ENCODE assay signal across 16 cellular contexts in genomic region chr10:8591619-8592018, GRCh38.
DNase-seq lines count a peak whose midpoint lies in the region; ATAC-seq and TF ChIP-seq lines count a peak whose summit lies in the region.
"Had no signal": no experiment of that assay in that cellular context is flagged by ENCODE, and none has a peak within 500 bp of the region (broad histone marks: within the 10 kb centered on the region; RNA-seq: fewer than 3 reads in every experiment).

No MANE protein-coding gene starts in this region.

- TF ChIP-seq CTCF in DND-41 (IDR thresholded peaks at IDR 0.05; ENCODE audit: borderline replicate concordance, extremely low read depth, low read length, poor library complexity, severe bottlenecking) (no peak), foreskin keratinocyte (conservative IDR thresholded peaks at IDR 0.05) (no peak), suprapubic skin (IDR thresholded peaks at IDR 0.05) (no peak)

- H3K27me3 ChIP-seq in DND-41 (ENCODE audit: insufficient read depth, low read length, poor library complexity) (no peaks in the 10 kb centered on the region), foreskin keratinocyte (no peaks in the 10 kb centered on the region), suprapubic skin (no peaks in the 10 kb centered on the region), right cardiac atrium (ENCODE audit: control insufficient read depth, insufficient read depth) (peaks cover 5% of the 10 kb centered on the region)
- H3K27me3 ChIP-seq: BLaER1 treated with 17β-estradiol and CSF1 and Interleukin-3, amounts not matched to agents 10 nM and 100 nM had no signal

- TF ChIP-seq POLR2A in suprapubic skin (IDR thresholded peaks at IDR 0.05) = no peak

- peak; percentile 95 for ATAC-seq in DND-41 (ENCODE audit: insufficient read depth, low read depth)
- no peak for ATAC-seq in foreskin keratinocyte
- no peak for ATAC-seq in right cardiac atrium
- ATAC-seq: CD8-positive, alpha-beta T cell; GM12878; HCT116; HepG2 had no signal

- H3K9ac ChIP-seq in DND-41 (ENCODE audit: low read depth, low read length) = no peak overlapping the region
- H3K9ac ChIP-seq: BLaER1 treated with 17β-estradiol and CSF1 and Interleukin-3, amounts not matched to agents 10 nM and 100 nM had no signal

- intact Hi-C loops in right cardiac atrium (cut with DNase I) = no loop called here

- H3K36me3 ChIP-seq in DND-41 (ENCODE audit: insufficient read depth, low read length) = no peaks in the 10 kb centered on the region
- H3K36me3 ChIP-seq in suprapubic skin = no peaks in the 10 kb centered on the region
- H3K36me3 ChIP-seq: BLaER1 treated with 17β-estradiol and CSF1 and Interleukin-3, amounts not matched to agents 10 nM and 100 nM had no signal

- H3K9me3 ChIP-seq in DND-41 (ENCODE audit: insufficient read depth, low read length, severe bottlenecking) = no peaks in the 10 kb centered on the region
- no peaks in the 10 kb centered on the region for H3K9me3 ChIP-seq in suprapubic skin
- H3K9me3 ChIP-seq in right cardiac atrium (ENCODE audit: control insufficient read depth, low read length) = no peaks in the 10 kb centered on the region
- H3K9me3 ChIP-seq: BLaER1 treated with 17β-estradiol and CSF1 and Interleukin-3, amounts not matched to agents 10 nM and 100 nM had no signal

- 63% methylated on average over 7 of the region's 7 CpGs for WGBS in suprapubic skin
- 84% methylated on average over 7 of the region's 7 CpGs for WGBS in right cardiac atrium

- peak overlapping the region; percentile 6 for H2AFZ ChIP-seq in DND-41 (ENCODE audit: low read depth, low read length)

- H3K4me3 ChIP-seq in DND-41 (ENCODE audit: low read depth in 1 of 2, low read length in 2 of 2) (peak overlapping the region in 1 of 2 experiments; percentile 38; a peak in 2 of 4 replicates), suprapubic skin (peak overlapping the region; percentile 5), right cardiac atrium (ENCODE audit: low read length) (no peak overlapping the region)
- no peak overlapping the region for H3K4me3 ChIP-seq in Jurkat, Clone E6-1 (ENCODE audit: low read length)
- H3K4me3 ChIP-seq: BLaER1 treated with 17β-estradiol and CSF1 and Interleukin-3, amounts not matched to agents 10 nM and 100 nM; GM12878 had no signal

- H3K4me2 ChIP-seq in DND-41 (ENCODE audit: insufficient read depth, low read length) = peak overlapping the region; percentile 54
- H3K4me2 ChIP-seq: BLaER1 treated with 17β-estradiol and CSF1 and Interleukin-3, amounts not matched to agents 10 nM and 100 nM had no signal

- DNase-seq in DND-41 (peak; percentile 25), foreskin keratinocyte (no peak), suprapubic skin (ENCODE audit: low spot score in 2 of 2) (no peak), right cardiac atrium (no peak), NCI-H82 (lab: John Stamatoyannopoulos, UW) (no peak)
- peak; percentile 10 for DNase-seq in Jurkat, Clone E6-1 (ENCODE audit: low read depth, low spot score)
- DNase-seq: Calu3; CD8-positive, alpha-beta T cell; DMS79 treated with DMSO at 0.1 percent for 48 hours; EL; GOT3; H7 had no signal

- H3K27ac ChIP-seq in DND-41 (ENCODE audit: low read length) (peak overlapping the region; percentile 44), foreskin keratinocyte (peak overlapping the region; percentile 93), suprapubic skin (peak overlapping the region; percentile 74), right cardiac atrium (ENCODE audit: low read length) (no peak overlapping the region)
- H3K27ac ChIP-seq: BLaER1 treated with 17β-estradiol and CSF1 and Interleukin-3, amounts not matched to agents 10 nM and 100 nM had no signal

- H3K79me2 ChIP-seq in DND-41 (ENCODE audit: insufficient read depth, low read length) = no peaks in the 10 kb centered on the region

- H3K4me1 ChIP-seq in DND-41 (ENCODE audit: insufficient read depth, low read length) (peaks cover 19% of the 10 kb centered on the region), foreskin keratinocyte (peaks cover 46% of the 10 kb centered on the region), suprapubic skin (peaks cover 17% of the 10 kb centered on the region), right cardiac atrium (ENCODE audit: control insufficient read depth, insufficient read depth, low read length) (no peaks in the 10 kb centered on the region)
- H3K4me1 ChIP-seq: BLaER1 treated with 17β-estradiol and CSF1 and Interleukin-3, amounts not matched to agents 10 nM and 100 nM had no signal

- no peaks in the 10 kb centered on the region for H4K20me1 ChIP-seq in DND-41 (ENCODE audit: insufficient read depth, low read length)
- H4K20me1 ChIP-seq: BLaER1 treated with 17β-estradiol and CSF1 and Interleukin-3, amounts not matched to agents 10 nM and 100 nM had no signal

- TF ChIP-seq EP300 in suprapubic skin (IDR thresholded peaks at IDR 0.05) = no peak

Comparison
In these comparisons a context has a peak if more than half of its experiments do, and no peak if none do; other contexts are left out.
1. DNase-seq: peak in DND-41 (single experiment) and Jurkat, Clone E6-1 (single experiment); none in foreskin keratinocyte (0 of 2), suprapubic skin (0 of 2), right cardiac atrium (0 of 3) and NCI-H82 (single experiment).